In the genomic region with DNA sequence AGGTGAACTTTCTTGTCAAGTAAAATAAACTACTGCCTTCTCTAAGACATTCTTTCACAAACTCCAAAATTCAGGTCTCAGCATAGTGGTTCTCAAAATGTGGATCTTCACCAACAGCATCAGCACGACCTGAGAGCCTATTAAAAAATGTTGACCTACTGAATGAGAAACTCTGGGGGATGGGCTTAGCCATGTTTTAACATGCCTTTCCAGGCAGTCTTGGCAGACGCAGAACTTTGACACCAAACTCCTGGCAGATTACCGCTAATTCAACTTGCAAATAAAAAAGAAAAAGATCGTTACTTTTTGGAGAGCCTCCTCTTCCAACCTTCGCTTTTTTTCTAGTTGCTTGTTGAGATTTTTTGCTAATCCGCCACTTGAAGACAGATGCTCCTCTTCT, we compare ENCODE assay signal across 27 cellular contexts. TPM values are rescaled to one million over a fixed set of nuclear protein-coding genes. Genes with fewer than 3 reads are reported as not detected.
"Had no signal": no experiment of that assay in that cellular context is flagged by ENCODE, and none has a peak within 500 bp of the region (broad histone marks: within the 10 kb centered on the region; RNA-seq: fewer than 3 reads in every experiment).

No MANE protein-coding gene starts in this region.

- H3K9me3 ChIP-seq: adrenal gland, body of pancreas, tibial nerve had no signal

- H3K4me1 ChIP-seq: adrenal gland, body of pancreas, neural progenitor cell, tibial nerve had no signal

- H3K27ac Mint-ChIP-seq: activated naive CD8-positive, alpha-beta T cell treated with anti-CD3 and anti-CD28 coated beads for 36 hours; activated T-cell treated with anti-CD3 and anti-CD28 coated beads, Interleukin-2, amount 50 U/mL, for 72 hours; memory B cell; natural killer cell; neural progenitor cell had no signal

- H3K4me3 Mint-ChIP-seq: activated naive CD8-positive, alpha-beta T cell treated with anti-CD3 and anti-CD28 coated beads for 36 hours; activated T-cell treated with anti-CD3 and anti-CD28 coated beads, Interleukin-2, amount 50 U/mL, for 72 hours; memory B cell; natural killer cell; neural progenitor cell had no signal

- H3K27ac ChIP-seq: adrenal gland, body of pancreas, coronary artery, dorsolateral prefrontal cortex, neural progenitor cell, tibial nerve, VCaP had no signal

- H3K4me2 ChIP-seq: neural progenitor cell had no signal

- H3K4me1 Mint-ChIP-seq: activated naive CD8-positive, alpha-beta T cell treated with anti-CD3 and anti-CD28 coated beads for 36 hours; memory B cell; natural killer cell; neural progenitor cell had no signal

- DNase-seq: activated CD4-positive, alpha-beta T cell treated with anti-CD3 and anti-CD28 coated beads for 4 hours; activated CD4-positive, alpha-beta T cell treated with anti-CD3 and anti-CD28 coated beads, Interleukin-2, amount 50 U/mL, for 4 hours; activated effector memory CD4-positive, alpha-beta T cell treated with Interleukin-2 at 50 U/mL for 16 hours; activated naive CD4-positive, alpha-beta T cell treated with Interleukin-2 at 50 U/mL for 16 hours; activated naive CD8-positive, alpha-beta T cell treated with anti-CD3 and anti-CD28 coated beads for 36 hours; activated T-cell treated with anti-CD3 and anti-CD28 coated beads for 4 hours; activated T-cell treated with anti-CD3 and anti-CD28 coated beads, Interleukin-2, amount 50 U/mL, for 72 hours; adrenal gland; aorta; body of pancreas; dorsolateral prefrontal cortex; effector memory CD4-positive, alpha-beta T cell; foreskin fibroblast; head of caudate nucleus; hippocampal formation; left colon; natural killer cell; occipital lobe; right cardiac atrium; stimulated activated naive CD4-positive, alpha-beta T cell treated with Interleukin-2 at 50 U/mL for 16 hours; T-helper 9 cell had no signal

- H3K9me3 Mint-ChIP-seq: activated naive CD8-positive, alpha-beta T cell treated with anti-CD3 and anti-CD28 coated beads for 36 hours; activated T-cell treated with anti-CD3 and anti-CD28 coated beads, Interleukin-2, amount 50 U/mL, for 72 hours; natural killer cell; neural progenitor cell had no signal

- H3K27me3 ChIP-seq: adrenal gland, body of pancreas, neural progenitor cell, tibial nerve had no signal

- ATAC-seq: activated T-cell treated with anti-CD3 and anti-CD28 coated beads, Interleukin-2, amount 50 U/mL, for 72 hours; body of pancreas; esophagus mucosa; left colon; natural killer cell; right cardiac atrium had no signal

- H3K36me3 Mint-ChIP-seq: activated naive CD8-positive, alpha-beta T cell treated with anti-CD3 and anti-CD28 coated beads for 36 hours; memory B cell; natural killer cell had no signal

- H3K4me3 ChIP-seq: adrenal gland, body of pancreas, coronary artery, dorsolateral prefrontal cortex, neural progenitor cell, tibial nerve had no signal

- H3K9ac ChIP-seq: neural progenitor cell had no signal

- H3K36me3 ChIP-seq: adrenal gland had no signal

- H2AFZ ChIP-seq: neural progenitor cell had no signal

RNA-seq across cellular contexts. Expression of a gene that starts 35.1 kb away (rescaled TPM):
- total RNA-seq: activated naive CD8-positive, alpha-beta T cell treated with anti-CD3 and anti-CD28 coated beads for 36 hours had no signal
